In the genomic region with DNA sequence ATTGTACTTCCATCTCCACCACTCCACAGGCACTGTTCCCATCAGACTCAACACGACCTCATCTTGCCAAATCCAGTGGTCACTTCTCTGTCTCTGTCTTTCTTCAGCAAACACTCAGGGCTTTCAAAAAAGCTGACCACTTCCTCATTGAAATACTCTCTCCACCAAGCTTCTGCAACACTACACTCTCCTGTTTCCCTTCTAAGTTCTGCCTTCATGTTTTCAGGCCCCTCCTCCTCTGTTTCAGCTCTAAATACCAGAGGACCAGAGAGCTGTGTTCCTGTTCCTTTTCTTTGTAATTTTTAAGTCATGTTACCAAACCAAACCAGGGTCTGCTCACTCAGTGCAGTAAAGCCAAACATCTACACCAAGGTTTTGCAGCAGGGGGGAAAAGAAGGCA, we compare ENCODE assay signal across 8 cellular contexts. TPM values are rescaled to one million over a fixed set of nuclear protein-coding genes. Genes with fewer than 3 reads are reported as not detected.
DNase-seq lines count a peak whose midpoint lies in the region; ATAC-seq lines count a peak whose summit lies in the region.
"Had no signal": no experiment of that assay in that cellular context is flagged by ENCODE, and none has a peak within 500 bp of the region (broad histone marks: within the 10 kb centered on the region; RNA-seq: fewer than 3 reads in every experiment).

No MANE protein-coding gene starts in this region.

- peak; percentile 91 for DNase-seq in OCI-M1 (lab: John Stamatoyannopoulos, UW)
- DNase-seq in right cardiac atrium = no peak
- peak in 8 of 49 donors; percentile 1 to 58 (median 4) for DNase-seq in substantia nigra (lab: John Stamatoyannopoulos, UW)
- DNase-seq in NCI-H1092 treated with DMSO at 0.1 percent for 48 hours (lab: John Stamatoyannopoulos, UW) = no peak
- no peak for DNase-seq in NCI-H446 (lab: John Stamatoyannopoulos, UW)
- no peak for DNase-seq in effector CD8-positive, alpha-beta T cell (lab: John Stamatoyannopoulos, UW)
- DNase-seq: NCI-H187 treated with DMSO at 0.1 percent for 48 hours had no signal

- 7% methylated on average over 1 of the region's 1 CpG for WGBS in right cardiac atrium

- H3K27ac ChIP-seq in right cardiac atrium (ENCODE audit: low read length) = peak overlapping the region; percentile 47
- H3K27ac ChIP-seq in substantia nigra (ENCODE audit: low read depth, low read length, poor library complexity, severe bottlenecking) = peak overlapping the region; percentile 38

- H3K27me3 ChIP-seq in right cardiac atrium (ENCODE audit: control insufficient read depth, insufficient read depth) = no peaks in the 10 kb centered on the region

- no peaks in the 10 kb centered on the region for H3K4me1 ChIP-seq in right cardiac atrium (ENCODE audit: control insufficient read depth, insufficient read depth, low read length)

- ATAC-seq in GM21423 (IDR thresholded peaks at IDR 0.05; ENCODE audit: unreplicated experiment) (peak; percentile 53), right cardiac atrium (peak; percentile 84 to 85)

- no peaks in the 10 kb centered on the region for H3K9me3 ChIP-seq in right cardiac atrium (ENCODE audit: control insufficient read depth, low read length)

- intact Hi-C loops in right cardiac atrium (cut with DNase I) = no loop called here

- H3K4me3 ChIP-seq in right cardiac atrium (ENCODE audit: low read length) = no peak overlapping the region

RNA-seq across cellular contexts. Expression of a gene that starts 33.8 kb away (rescaled TPM):
- total RNA-seq in right cardiac atrium = 1 to 10 TPM; 1.0 to 2.3 (median 1.6) TPM
- 0.41 TPM for polyA plus RNA-seq in right cardiac atrium
